ENCODE assay signal across 8 cellular contexts in genomic region chr20:17681741-17682102, GRCh38. TPM values are rescaled to one million over a fixed set of nuclear protein-coding genes. Genes with fewer than 3 reads are reported as not detected.
A peak's percentile ranks its signal among the peaks of the same experiment; 100 is the strongest.
DNase-seq lines count a peak whose midpoint lies in the region; ATAC-seq and TF ChIP-seq lines count a peak whose summit lies in the region.

No MANE protein-coding gene starts in this region.

- peak; percentile 10 for ATAC-seq in activated CD8-positive, alpha-beta memory T cell treated with anti-CD3 and anti-CD28 coated beads, Interleukin-2, amount 10 ng/mL, durations not matched to agents 7 days and 5 days
- ATAC-seq in HG03025 (IDR thresholded peaks at IDR 0.05; ENCODE audit: low FRiP score, unreplicated experiment) = peak; percentile 7
- no peak for ATAC-seq in right lobe of liver

- CTCF ChIA-PET in activated CD8-positive, alpha-beta memory T cell treated with anti-CD3 and anti-CD28 coated beads, Interleukin-2, amount 10 ng/mL, durations not matched to agents 7 days and 5 days (lab: Charles Lee) = interaction anchor here (0.6 to 3.8 kb wide), 38 partner anchors 9 to 996 kb away, joined by 3 to 37 read pairs (median 6); partner anchors contain the start of genes BFSP1, DSTN and SNX5

- peaks cover 31% of the 10 kb centered on the region for H3K27me3 Mint-ChIP-seq in activated CD8-positive, alpha-beta memory T cell treated with anti-CD3 and anti-CD28 coated beads, Interleukin-2, amount 10 ng/mL, durations not matched to agents 7 days and 5 days
- H3K27me3 Mint-ChIP-seq in activated naive CD8-positive, alpha-beta T cell = peaks cover 8% of the 10 kb centered on the region

- no peak for TF ChIP-seq POLR2A in right lobe of liver (IDR thresholded peaks at IDR 0.05)
- TF ChIP-seq POLR2A in uterus (IDR thresholded peaks at IDR 0.05) = no peak

- peak overlapping the region; percentile 76 for H3K4me3 Mint-ChIP-seq in activated CD8-positive, alpha-beta memory T cell treated with anti-CD3 and anti-CD28 coated beads, Interleukin-2, amount 10 ng/mL, durations not matched to agents 7 days and 5 days
- peak overlapping the region; percentile 83 for H3K4me3 Mint-ChIP-seq in activated naive CD8-positive, alpha-beta T cell

- WGBS in right lobe of liver (ENCODE audit: insufficient coverage, low coverage, low lambda C conversion rate, missing lambda C conversion rate) = 0% methylated on average over 4 of the region's 62 CpGs

- no peaks in the 10 kb centered on the region for H3K9me3 Mint-ChIP-seq in activated CD8-positive, alpha-beta memory T cell treated with anti-CD3 and anti-CD28 coated beads, Interleukin-2, amount 10 ng/mL, durations not matched to agents 7 days and 5 days (ENCODE audit: low read depth)
- no peaks in the 10 kb centered on the region for H3K9me3 Mint-ChIP-seq in activated naive CD8-positive, alpha-beta T cell (ENCODE audit: low read depth)

- peaks cover 0 to 12% (median 0%) of the 10 kb centered on the region in 4 donors for H3K36me3 ChIP-seq in right lobe of liver
- H3K36me3 ChIP-seq in uterus = no peaks in the 10 kb centered on the region

- H3K4me1 Mint-ChIP-seq in activated CD8-positive, alpha-beta memory T cell treated with anti-CD3 and anti-CD28 coated beads, Interleukin-2, amount 10 ng/mL, durations not matched to agents 7 days and 5 days = peaks cover 24% of the 10 kb centered on the region
- peaks cover 18% of the 10 kb centered on the region for H3K4me1 Mint-ChIP-seq in activated naive CD8-positive, alpha-beta T cell (ENCODE audit: low read depth)

- H3K9me3 ChIP-seq in right lobe of liver (no peaks in the 10 kb centered on the region), uterus (no peaks in the 10 kb centered on the region)

- no peaks in the 10 kb centered on the region for H3K27me3 ChIP-seq in right lobe of liver
- no peaks in the 10 kb centered on the region for H3K27me3 ChIP-seq in uterus

- peaks cover 0 to 56% (median 24%) of the 10 kb centered on the region in 4 donors for H3K4me1 ChIP-seq in right lobe of liver
- H3K4me1 ChIP-seq in uterus = no peaks in the 10 kb centered on the region

- H3K36me3 Mint-ChIP-seq in activated CD8-positive, alpha-beta memory T cell treated with anti-CD3 and anti-CD28 coated beads, Interleukin-2, amount 10 ng/mL, durations not matched to agents 7 days and 5 days = peaks cover 6% of the 10 kb centered on the region
- H3K36me3 Mint-ChIP-seq in activated naive CD8-positive, alpha-beta T cell = peaks cover 3% of the 10 kb centered on the region

- TF ChIP-seq CTCF in right lobe of liver (IDR thresholded peaks at IDR 0.05) (no peak), uterus (IDR thresholded peaks at IDR 0.05) (no peak)

- H3K4me3 ChIP-seq in right lobe of liver (peak overlapping the region; percentile 74 to 89 (median 85)), uterus (peak overlapping the region; percentile 57 to 86)

- H3K27ac ChIP-seq in right lobe of liver = peak overlapping the region; percentile 83 to 94 (median 87)
- peak overlapping the region; percentile 91 to 94 for H3K27ac ChIP-seq in uterus

- intact Hi-C loops in right lobe of liver (cut with DNase I) = loop anchor here (10.0 kb wide), 3 partner anchors 113 to 203 kb away; no protein-coding TSS in a partner anchor
- intact Hi-C loops in uterus (cut with DNase I; ENCODE audit: low total_unique reads) = loop anchor here (2.0 kb wide), 1 partner anchor 213 kb away; no protein-coding TSS in a partner anchor

- no peak for DNase-seq in activated CD8-positive, alpha-beta memory T cell treated with anti-CD3 and anti-CD28 coated beads, Interleukin-2, amount 10 ng/mL, durations not matched to agents 7 days and 5 days
- DNase-seq in activated CD8-positive, alpha-beta memory T cell treated with anti-CD3 and anti-CD28 coated beads for 24 hours = no peak
- DNase-seq in right lobe of liver = no peak
- DNase-seq in uterus = no peak
- DNase-seq in NCI-H1930 (lab: John Stamatoyannopoulos, UW) = no peak
- no peak for DNase-seq in cerebellar cortex (ENCODE audit: low spot score)

- peak overlapping the region; percentile 84 for H3K27ac Mint-ChIP-seq in activated CD8-positive, alpha-beta memory T cell treated with anti-CD3 and anti-CD28 coated beads, Interleukin-2, amount 10 ng/mL, durations not matched to agents 7 days and 5 days
- no peak overlapping the region for H3K27ac Mint-ChIP-seq in activated naive CD8-positive, alpha-beta T cell

RNA-seq across cellular contexts. Expression of gene RRBP1, which starts 0.3 kb away (rescaled TPM):
- 10 to 100 TPM; 55.7 to 59.6 TPM for total RNA-seq in activated CD8-positive, alpha-beta memory T cell treated with anti-CD3 and anti-CD28 coated beads, Interleukin-2, amount 10 ng/mL, durations not matched to agents 7 days and 5 days
- total RNA-seq in right lobe of liver (100 to 1,000 TPM; 121 to 274 (median 193) TPM), uterus (100 to 1,000 TPM in 2 of 4 donors, 10 to 100 TPM in 2; 13.2 to 172 (median 96.9) TPM)

RNA-seq across cellular contexts. Expression of gene BANF2, which starts 18.0 kb away (rescaled TPM):
- not detected for total RNA-seq in activated CD8-positive, alpha-beta memory T cell treated with anti-CD3 and anti-CD28 coated beads, Interleukin-2, amount 10 ng/mL, durations not matched to agents 7 days and 5 days
- total RNA-seq in right lobe of liver = not detected
- total RNA-seq in uterus = not detected

Comparison
In these comparisons a context has a peak if more than half of its experiments do, and no peak if none do; other contexts are left out.
1. ATAC-seq: peak in activated CD8-positive, alpha-beta memory T cell treated with anti-CD3 and anti-CD28 coated beads, Interleukin-2, amount 10 ng/mL, durations not matched to agents 7 days and 5 days (single experiment) and HG03025 (single experiment); none in right lobe of liver (0 of 4).